ENCODE assay signal across 9 cellular contexts in genomic region chr16:82368041-82368440, GRCh38.
DNase-seq lines count a peak whose midpoint lies in the region; ATAC-seq and TF ChIP-seq lines count a peak whose summit lies in the region.
"Had no signal": no experiment of that assay in that cellular context is flagged by ENCODE, and none has a peak within 500 bp of the region (broad histone marks: within the 10 kb centered on the region; RNA-seq: fewer than 3 reads in every experiment).

No MANE protein-coding gene starts in this region.

- H3K4me3 Mint-ChIP-seq in effector memory CD8-positive, alpha-beta T cell: no peak overlapping the region
- H3K4me3 Mint-ChIP-seq in nephron: peak overlapping the region in 1 of 3 experiments; percentile 11
- no peak overlapping the region for H3K4me3 Mint-ChIP-seq in activated T-helper 2 cell treated with anti-CD3 and anti-CD28 coated beads, Interferon-gamma antibody, Interleukin-2, Interleukin-4, amounts not matched to agents 10 μg/mL and 5 μg/mL and 100 μg/mL, durations not matched to agents 14 hours and 24 hours and 36 hours (ENCODE audit: low read depth)
- H3K4me3 Mint-ChIP-seq: memory B cell had no signal

- DNase-seq in GM10266 (ENCODE audit: extremely low spot score) (peak; percentile 17), NCI-H1694 treated with DMSO at 0.1 percent for 48 hours (lab: John Stamatoyannopoulos, UW) (peak; percentile 1), NOMO-1 (lab: John Stamatoyannopoulos, UW; ENCODE audit: unreplicated experiment in 2 of 2) (no peak)
- DNase-seq in effector memory CD8-positive, alpha-beta T cell: peak; percentile 15 to 37 (median 31)
- no peak for DNase-seq in activated T-helper 2 cell treated with anti-CD3 and anti-CD28 coated beads, Interferon-gamma antibody, Interleukin-2, Interleukin-4, amounts not matched to agents 10 μg/mL and 5 μg/mL and 100 μg/mL, durations not matched to agents 14 hours and 24 hours and 36 hours (ENCODE audit: low spot score)
- no peak for DNase-seq in stimulated activated naive CD4-positive, alpha-beta T cell treated with Interleukin-2 at 50 U/mL for 16 hours (lab: John Stamatoyannopoulos, UW)

- H3K27ac Mint-ChIP-seq in effector memory CD8-positive, alpha-beta T cell: peak overlapping the region in 1 of 2 donors; percentile 67
- peak overlapping the region in 2 of 3 experiments; percentile 19 to 68 for H3K27ac Mint-ChIP-seq in nephron
- no peak overlapping the region for H3K27ac Mint-ChIP-seq in activated T-helper 2 cell treated with anti-CD3 and anti-CD28 coated beads, Interferon-gamma antibody, Interleukin-2, Interleukin-4, amounts not matched to agents 10 μg/mL and 5 μg/mL and 100 μg/mL, durations not matched to agents 14 hours and 24 hours and 36 hours
- H3K27ac Mint-ChIP-seq: memory B cell had no signal

- H3K27me3 Mint-ChIP-seq in effector memory CD8-positive, alpha-beta T cell: peaks cover 6 to 9% of the 10 kb centered on the region in 2 donors
- H3K27me3 Mint-ChIP-seq in nephron (ENCODE audit: low read depth): peaks cover 5% of the 10 kb centered on the region
- no peaks in the 10 kb centered on the region for H3K27me3 Mint-ChIP-seq in activated T-helper 2 cell treated with anti-CD3 and anti-CD28 coated beads, Interferon-gamma antibody, Interleukin-2, Interleukin-4, amounts not matched to agents 10 μg/mL and 5 μg/mL and 100 μg/mL, durations not matched to agents 14 hours and 24 hours and 36 hours (ENCODE audit: low read depth)

- H3K9me3 Mint-ChIP-seq in effector memory CD8-positive, alpha-beta T cell: no peaks in the 10 kb centered on the region
- no peaks in the 10 kb centered on the region for H3K9me3 Mint-ChIP-seq in nephron
- H3K9me3 Mint-ChIP-seq in activated T-helper 2 cell treated with anti-CD3 and anti-CD28 coated beads, Interferon-gamma antibody, Interleukin-2, Interleukin-4, amounts not matched to agents 10 μg/mL and 5 μg/mL and 100 μg/mL, durations not matched to agents 14 hours and 24 hours and 36 hours: no peaks in the 10 kb centered on the region
- H3K9me3 Mint-ChIP-seq: memory B cell had no signal

- no peaks in the 10 kb centered on the region for H3K36me3 Mint-ChIP-seq in effector memory CD8-positive, alpha-beta T cell (ENCODE audit: insufficient read depth)
- no peaks in the 10 kb centered on the region for H3K36me3 Mint-ChIP-seq in nephron (ENCODE audit: low read depth)
- H3K36me3 Mint-ChIP-seq in activated T-helper 2 cell treated with anti-CD3 and anti-CD28 coated beads, Interferon-gamma antibody, Interleukin-2, Interleukin-4, amounts not matched to agents 10 μg/mL and 5 μg/mL and 100 μg/mL, durations not matched to agents 14 hours and 24 hours and 36 hours (ENCODE audit: low read depth): no peaks in the 10 kb centered on the region
- H3K36me3 Mint-ChIP-seq: memory B cell had no signal

- intact Hi-C loops in activated T-helper 2 cell treated with anti-CD3 and anti-CD28 coated beads, Interferon-gamma antibody, Interleukin-2, Interleukin-4, amounts not matched to agents 10 μg/mL and 5 μg/mL and 100 μg/mL, durations not matched to agents 14 hours and 24 hours and 36 hours (cut with micrococcal nuclease): no loop called here

- TF ChIP-seq CTCF in GM10266 (IDR thresholded peaks at IDR 0.05; ENCODE audit: control insufficient read depth, insufficient read depth, low read depth, missing control alignments) (peak; percentile 26), nephron (IDR thresholded peaks at IDR 0.05; ENCODE audit: unreplicated experiment in 3 of 3) (peak; percentile 21 to 28 (median 22))

- H3K4me1 Mint-ChIP-seq in effector memory CD8-positive, alpha-beta T cell (ENCODE audit: low read depth in 2 of 2): peaks cover 4 to 5% of the 10 kb centered on the region in 2 donors
- H3K4me1 Mint-ChIP-seq in nephron: peaks cover 21% of the 10 kb centered on the region
- H3K4me1 Mint-ChIP-seq in activated T-helper 2 cell treated with anti-CD3 and anti-CD28 coated beads, Interferon-gamma antibody, Interleukin-2, Interleukin-4, amounts not matched to agents 10 μg/mL and 5 μg/mL and 100 μg/mL, durations not matched to agents 14 hours and 24 hours and 36 hours (ENCODE audit: low read depth): no peaks in the 10 kb centered on the region
- H3K4me1 Mint-ChIP-seq: memory B cell had no signal

- no peak for ATAC-seq in effector memory CD8-positive, alpha-beta T cell (replicated peaks)
- ATAC-seq in HG03108 (IDR thresholded peaks at IDR 0.05; ENCODE audit: unreplicated experiment): no peak

Comparison
In these comparisons a context has a peak if more than half of its experiments do, and no peak if none do; other contexts are left out.
1. DNase-seq: peak in GM10266 (single experiment), NCI-H1694 treated with DMSO at 0.1 percent for 48 hours (single experiment) and effector memory CD8-positive, alpha-beta T cell (3 of 3); none in activated T-helper 2 cell treated with anti-CD3 and anti-CD28 coated beads, Interferon-gamma antibody, Interleukin-2, Interleukin-4, amounts not matched to agents 10 μg/mL and 5 μg/mL and 100 μg/mL, durations not matched to agents 14 hours and 24 hours and 36 hours (single experiment), NOMO-1 (0 of 2) and stimulated activated naive CD4-positive, alpha-beta T cell treated with Interleukin-2 at 50 U/mL for 16 hours (single experiment).